In genomic region chr19:38017504-38018150, GRCh38 we compare ENCODE assay signal across 19 cellular contexts.
DNase-seq lines count a peak whose midpoint lies in the region; ATAC-seq, FAIRE-seq and TF ChIP-seq lines count a peak whose summit lies in the region.
"Had no signal": no experiment of that assay in that cellular context is flagged by ENCODE, and none has a peak within 500 bp of the region (broad histone marks: within the 10 kb centered on the region; RNA-seq: fewer than 3 reads in every experiment).

No MANE protein-coding gene starts in this region.

- H4K20me1 ChIP-seq in BLaER1 treated with 17β-estradiol and CSF1 and Interleukin-3, amounts not matched to agents 10 nM and 100 nM, result no peaks in the 10 kb centered on the region; a peak in 1 of 22 replicates

- H3K9me3 ChIP-seq in BLaER1 treated with 17β-estradiol and CSF1 and Interleukin-3, amounts not matched to agents 10 nM and 100 nM (replicated peaks in 1 of 11), result no peaks in the 10 kb centered on the region

- FAIRE-seq in RCC 7860 (lab: Jason Lieb, UNC), result no peak

- peaks cover 41 to 100% (median 92%) of the 10 kb centered on the region in 10 experiments for H3K4me1 ChIP-seq in BLaER1 treated with 17β-estradiol and CSF1 and Interleukin-3, amounts not matched to agents 10 nM and 100 nM

- POLR2A ChIA-PET in activated B cell treated with CpG ODN at 0.5 μM for 24 hours (lab: Charles Lee), result interaction anchor here (0.7 to 1.3 kb wide), 7 partner anchors 17 to 301 kb away, joined by 3 to 11 read pairs (median 4); no protein-coding TSS in a partner anchor

- DNase-seq in activated B cell treated with CpG ODN at 0.5 μM for 24 hours (no peak), kidney tubule cell (ENCODE audit: low spot score) (peak; percentile 59), DMS153 treated with DMSO at 0.1 percent for 48 hours (lab: John Stamatoyannopoulos, UW; ENCODE audit: unreplicated experiment) (no peak), NCI-H345 treated with DMSO at 0.1 percent for 48 hours (lab: John Stamatoyannopoulos, UW; ENCODE audit: unreplicated experiment) (no peak), RCC 7860 (ENCODE audit: low spot score) (no peak)
- DNase-seq: DMS79 treated with DMSO at 0.1 percent for 48 hours; MM.1S; NCI-H1092; NCI-H1436 treated with DMSO at 0.1 percent for 48 hours; NCI-H2029 treated with DMSO at 0.1 percent for 48 hours; NCI-H2171; NCI-H446 treated with DMSO at 0.1 percent for 48 hours; NCI-H69; NK-92 treated with Interleukin-12 subunit alpha and Interleukin-12 subunit beta, amount 100 ng/mL, for 24 hours; RPMI8226; SIG-M5 had no signal

- peaks cover 83% of the 10 kb centered on the region for H3K4me1 Mint-ChIP-seq in activated B cell treated with CpG ODN at 0.5 μM for 24 hours
- peaks cover 60% of the 10 kb centered on the region for H3K4me1 Mint-ChIP-seq in stimulated activated memory B cell treated with anti-CD40 and anti-IgM and Interleukin-4, amounts not matched to agents 10 μg/mL and 1 μg/mL and 100 μg/mL, for 72 hours

- peak overlapping the region in 1 of 11 experiments; percentile 19; a peak in 1 of 22 replicates for H3K9ac ChIP-seq in BLaER1 treated with 17β-estradiol and CSF1 and Interleukin-3, amounts not matched to agents 10 nM and 100 nM

- CTCF ChIA-PET in activated B cell treated with CpG ODN at 0.5 μM for 24 hours (lab: Charles Lee), result interaction anchor here (1.0 kb wide), 1 partner anchor 13 kb away, joined by 3 read pairs; no protein-coding TSS in a partner anchor

- no peaks in the 10 kb centered on the region for H3K27me3 ChIP-seq in BLaER1 treated with 17β-estradiol and CSF1 and Interleukin-3, amounts not matched to agents 10 nM and 100 nM

- H3K36me3 ChIP-seq in BLaER1 treated with 17β-estradiol and CSF1 and Interleukin-3, amounts not matched to agents 10 nM and 100 nM, result no peaks in the 10 kb centered on the region

- TF ChIP-seq CTCF in activated B cell treated with CpG ODN at 0.5 μM for 24 hours (IDR thresholded peaks at IDR 0.05), result no peak

- intact Hi-C loops in activated B cell treated with CpG ODN at 0.5 μM for 24 hours (cut with micrococcal nuclease), result no loop called here

- peak overlapping the region in 7 of 11 experiments; percentile 25 to 88 (median 43); a peak in 11 of 22 replicates for H3K27ac ChIP-seq in BLaER1 treated with 17β-estradiol and CSF1 and Interleukin-3, amounts not matched to agents 10 nM and 100 nM
- H3K27ac ChIP-seq: C4-2B had no signal

- peak overlapping the region in 5 of 11 experiments; percentile 9 to 81 (median 15); a peak in 2 of 22 replicates for H3K4me2 ChIP-seq in BLaER1 treated with 17β-estradiol and CSF1 and Interleukin-3, amounts not matched to agents 10 nM and 100 nM

- H3K27me3 Mint-ChIP-seq in activated B cell treated with CpG ODN at 0.5 μM for 24 hours, result no peaks in the 10 kb centered on the region
- no peaks in the 10 kb centered on the region for H3K27me3 Mint-ChIP-seq in stimulated activated memory B cell treated with anti-CD40 and anti-IgM and Interleukin-4, amounts not matched to agents 10 μg/mL and 1 μg/mL and 100 μg/mL, for 72 hours

- no peak for ATAC-seq in activated B cell treated with CpG ODN at 0.5 μM for 24 hours (ENCODE audit: low read depth)
- no peak for ATAC-seq in stimulated activated memory B cell treated with anti-CD40 and anti-IgM and Interleukin-4, amounts not matched to agents 10 μg/mL and 1 μg/mL and 100 μg/mL, for 72 hours

- peak overlapping the region; percentile 57 for H3K27ac Mint-ChIP-seq in activated B cell treated with CpG ODN at 0.5 μM for 24 hours
- H3K27ac Mint-ChIP-seq in stimulated activated memory B cell treated with anti-CD40 and anti-IgM and Interleukin-4, amounts not matched to agents 10 μg/mL and 1 μg/mL and 100 μg/mL, for 72 hours, result peak overlapping the region; percentile 37

- H3K36me3 Mint-ChIP-seq in activated B cell treated with CpG ODN at 0.5 μM for 24 hours (ENCODE audit: low read depth), result peaks cover 43% of the 10 kb centered on the region
- peaks cover 31% of the 10 kb centered on the region for H3K36me3 Mint-ChIP-seq in stimulated activated memory B cell treated with anti-CD40 and anti-IgM and Interleukin-4, amounts not matched to agents 10 μg/mL and 1 μg/mL and 100 μg/mL, for 72 hours

- H3K9me3 Mint-ChIP-seq in activated B cell treated with CpG ODN at 0.5 μM for 24 hours, result no peaks in the 10 kb centered on the region
- no peaks in the 10 kb centered on the region for H3K9me3 Mint-ChIP-seq in stimulated activated memory B cell treated with anti-CD40 and anti-IgM and Interleukin-4, amounts not matched to agents 10 μg/mL and 1 μg/mL and 100 μg/mL, for 72 hours

- no peak overlapping the region for H3K4me3 ChIP-seq in BLaER1 treated with 17β-estradiol and CSF1 and Interleukin-3, amounts not matched to agents 10 nM and 100 nM

- no peak overlapping the region for H3K4me3 Mint-ChIP-seq in activated B cell treated with CpG ODN at 0.5 μM for 24 hours
- no peak overlapping the region for H3K4me3 Mint-ChIP-seq in stimulated activated memory B cell treated with anti-CD40 and anti-IgM and Interleukin-4, amounts not matched to agents 10 μg/mL and 1 μg/mL and 100 μg/mL, for 72 hours
